Comparison of ENCODE assay signal across 18 cellular contexts in genomic region chr20:32229351-32229750, GRCh38. TPM values are rescaled to one million over a fixed set of nuclear protein-coding genes. Genes with fewer than 3 reads are reported as not detected.
DNase-seq lines count a peak whose midpoint lies in the region; ATAC-seq and TF ChIP-seq lines count a peak whose summit lies in the region.
"Had no signal": no experiment of that assay in that cellular context is flagged by ENCODE, and none has a peak within 500 bp of the region (broad histone marks: within the 10 kb centered on the region; RNA-seq: fewer than 3 reads in every experiment).

No MANE protein-coding gene starts in this region.

- H3K4me1 Mint-ChIP-seq in activated CD4-positive, alpha-beta T cell treated with anti-CD3 and anti-CD28 coated beads, Interleukin-2, amount 10 ng/mL, durations not matched to agents 24 days and 14 days: peaks cover 32% of the 10 kb centered on the region
- H3K4me1 Mint-ChIP-seq in CD4-positive, alpha-beta T cell (ENCODE audit: low read depth): peaks cover 24% of the 10 kb centered on the region
- H3K4me1 Mint-ChIP-seq in nephron: peaks cover 6% of the 10 kb centered on the region

- WGBS in sigmoid colon, 2 donors: 30 to 73% methylated on average over 5 of the region's 5 CpGs

- no peaks in the 10 kb centered on the region for H3K4me1 ChIP-seq in sigmoid colon

- no peaks in the 10 kb centered on the region for H3K27me3 Mint-ChIP-seq in activated CD4-positive, alpha-beta T cell treated with anti-CD3 and anti-CD28 coated beads, Interleukin-2, amount 10 ng/mL, durations not matched to agents 24 days and 14 days
- H3K27me3 Mint-ChIP-seq in CD4-positive, alpha-beta T cell: no peaks in the 10 kb centered on the region
- no peaks in the 10 kb centered on the region for H3K27me3 Mint-ChIP-seq in nephron (ENCODE audit: low read depth)

- no peak for DNase-seq in activated CD4-positive, alpha-beta T cell treated with anti-CD3 and anti-CD28 coated beads, Interleukin-2, amount 10 ng/mL, durations not matched to agents 24 days and 14 days
- no peak for DNase-seq in activated CD4-positive, alpha-beta T cell treated with anti-CD3 and anti-CD28 coated beads for 4 hours
- DNase-seq in CD4-positive, alpha-beta T cell: no peak
- DNase-seq in sigmoid colon (no peak), HuH-7.5 (ENCODE audit: low spot score) (no peak)
- DNase-seq: 8988T; GF-D8; GM23248; HCEC 1CT; NCI-H1417 treated with DMSO at 0.1 percent for 48 hours; NCI-H2029; NCI-H2171; NCI-H446; NK-92 treated with Interleukin-12 subunit alpha and Interleukin-12 subunit beta, amount 100 ng/mL, for 24 hours had no signal

- no peak overlapping the region for H3K4me3 ChIP-seq in sigmoid colon
- H3K4me3 ChIP-seq: BLaER1 treated with 17β-estradiol and CSF1 and Interleukin-3, amounts not matched to agents 10 nM and 100 nM; GM23248 had no signal

- TF ChIP-seq CTCF in CD4-positive, alpha-beta T cell (IDR thresholded peaks at IDR 0.05): no peak
- TF ChIP-seq CTCF in VCaP (conservative IDR thresholded peaks at IDR 0.05) (no peak), nephron (IDR thresholded peaks at IDR 0.05; ENCODE audit: unreplicated experiment in 3 of 3) (no peak), sigmoid colon (IDR thresholded peaks at IDR 0.05) (no peak)

- intact Hi-C loops in activated CD4-positive, alpha-beta T cell treated with anti-CD3 and anti-CD28 coated beads, Interleukin-2, amount 10 ng/mL, durations not matched to agents 24 days and 14 days (cut with micrococcal nuclease): no loop called here
- intact Hi-C loops in CD4-positive, alpha-beta T cell (cut with DNase I, micrococcal nuclease): no loop called here
- intact Hi-C loops in sigmoid colon (cut with DNase I): no loop called here

- H3K27ac Mint-ChIP-seq in activated CD4-positive, alpha-beta T cell treated with anti-CD3 and anti-CD28 coated beads, Interleukin-2, amount 10 ng/mL, durations not matched to agents 24 days and 14 days: peak overlapping the region; percentile 40
- peak overlapping the region; percentile 1 for H3K27ac Mint-ChIP-seq in CD4-positive, alpha-beta T cell
- peak overlapping the region; percentile 5 to 60 (median 50) for H3K27ac Mint-ChIP-seq in nephron

- no peaks in the 10 kb centered on the region for H3K9me3 Mint-ChIP-seq in activated CD4-positive, alpha-beta T cell treated with anti-CD3 and anti-CD28 coated beads, Interleukin-2, amount 10 ng/mL, durations not matched to agents 24 days and 14 days
- no peaks in the 10 kb centered on the region for H3K9me3 Mint-ChIP-seq in CD4-positive, alpha-beta T cell
- H3K9me3 Mint-ChIP-seq in nephron: no peaks in the 10 kb centered on the region

- peaks cover 72% of the 10 kb centered on the region for H3K36me3 Mint-ChIP-seq in activated CD4-positive, alpha-beta T cell treated with anti-CD3 and anti-CD28 coated beads, Interleukin-2, amount 10 ng/mL, durations not matched to agents 24 days and 14 days (ENCODE audit: low read depth)
- peaks cover 77% of the 10 kb centered on the region for H3K36me3 Mint-ChIP-seq in CD4-positive, alpha-beta T cell (ENCODE audit: low read depth)
- H3K36me3 Mint-ChIP-seq in nephron (ENCODE audit: low read depth): peaks cover 59% of the 10 kb centered on the region

- no peaks in the 10 kb centered on the region for H3K27me3 ChIP-seq in CD4-positive, alpha-beta T cell (ENCODE audit: control insufficient read depth, insufficient read depth, low read length)
- no peaks in the 10 kb centered on the region for H3K27me3 ChIP-seq in sigmoid colon
- H3K27me3 ChIP-seq: BLaER1 treated with 17β-estradiol and CSF1 and Interleukin-3, amounts not matched to agents 10 nM and 100 nM had no signal

- no peak for TF ChIP-seq POLR2A in sigmoid colon (IDR thresholded peaks at IDR 0.05)

- H3K36me3 ChIP-seq in sigmoid colon: peaks cover 4 to 68% (median 42%) of the 10 kb centered on the region in 4 donors

- TF ChIP-seq EP300 in sigmoid colon (IDR thresholded peaks at IDR 0.05): no peak

- POLR2A ChIA-PET in CD4-positive, alpha-beta T cell (lab: Charles Lee): no interaction called here

- no peak overlapping the region for H3K4me3 Mint-ChIP-seq in activated CD4-positive, alpha-beta T cell treated with anti-CD3 and anti-CD28 coated beads, Interleukin-2, amount 10 ng/mL, durations not matched to agents 24 days and 14 days
- no peak overlapping the region for H3K4me3 Mint-ChIP-seq in CD4-positive, alpha-beta T cell
- no peak overlapping the region for H3K4me3 Mint-ChIP-seq in nephron

- CTCF ChIA-PET in CD4-positive, alpha-beta T cell (lab: Charles Lee): no interaction called here

- no peak for ATAC-seq in CD4-positive, alpha-beta T cell (ENCODE audit: poor library complexity)
- ATAC-seq in GM19324 (IDR thresholded peaks at IDR 0.05; ENCODE audit: low FRiP score, unreplicated experiment): no peak

- H3K9me3 ChIP-seq in CD4-positive, alpha-beta T cell (ENCODE audit: control insufficient read depth, low read length): no peaks in the 10 kb centered on the region
- no peaks in the 10 kb centered on the region for H3K9me3 ChIP-seq in sigmoid colon
- H3K9me3 ChIP-seq: BLaER1 treated with 17β-estradiol and CSF1 and Interleukin-3, amounts not matched to agents 10 nM and 100 nM had no signal

- H3K27ac ChIP-seq in CD4-positive, alpha-beta T cell (ENCODE audit: low read depth, low read length): no peak overlapping the region
- H3K27ac ChIP-seq in VCaP (peak overlapping the region; percentile 75; the same call in 1 of the 2 replicates), sigmoid colon (no peak overlapping the region)
- H3K27ac ChIP-seq: BLaER1 treated with 17β-estradiol and CSF1 and Interleukin-3, amounts not matched to agents 10 nM and 100 nM; GM23248 had no signal

RNA-seq across cellular contexts. Expression of gene POFUT1, which starts 21.7 kb away (rescaled TPM):
- 65.7 and 68.1 TPM in 2 replicates for total RNA-seq in activated CD4-positive, alpha-beta T cell treated with anti-CD3 and anti-CD28 coated beads, Interleukin-2, amount 10 ng/mL, durations not matched to agents 24 days and 14 days
- 1 to 10 TPM; 7.5 to 8.8 TPM for total RNA-seq in CD4-positive, alpha-beta T cell
- total RNA-seq in sigmoid colon: 10 to 100 TPM; 23.5 to 31.6 (median 27.8) TPM
- polyA plus RNA-seq in sigmoid colon: 10 to 100 TPM in 2 of 3 donors, 1 to 10 TPM in 1; 7.2 to 25.3 (median 10.6) TPM

RNA-seq across cellular contexts. Expression of gene PLAGL2, which starts 21.8 kb away (rescaled TPM):
- 119 and 120 TPM in 2 replicates for total RNA-seq in activated CD4-positive, alpha-beta T cell treated with anti-CD3 and anti-CD28 coated beads, Interleukin-2, amount 10 ng/mL, durations not matched to agents 24 days and 14 days
- total RNA-seq in CD4-positive, alpha-beta T cell: 10 to 100 TPM; 15.6 to 16.9 TPM
- total RNA-seq in sigmoid colon: 1 to 10 TPM; 3.3 to 5.6 (median 4.6) TPM
- polyA plus RNA-seq in sigmoid colon: 10 to 100 TPM in 1 of 3 donors, 1 to 10 TPM in 2; 3.0 to 12.5 (median 8.1) TPM

RNA-seq across cellular contexts. Expression of gene KIF3B, which starts 48.1 kb away (rescaled TPM):
- 34.7 and 35.5 TPM in 2 replicates for total RNA-seq in activated CD4-positive, alpha-beta T cell treated with anti-CD3 and anti-CD28 coated beads, Interleukin-2, amount 10 ng/mL, durations not matched to agents 24 days and 14 days
- total RNA-seq in CD4-positive, alpha-beta T cell: 1 to 10 TPM; 7.3 TPM
- 10 to 100 TPM; 16.1 to 25.8 (median 18.6) TPM for total RNA-seq in sigmoid colon
- polyA plus RNA-seq in sigmoid colon: 10 to 100 TPM; 25.8 to 45.8 (median 29.4) TPM
